Comparison of ENCODE assay signal across 8 cellular contexts in genomic region chr12:104669851-104670337, GRCh38.
DNase-seq lines count a peak whose midpoint lies in the region; ATAC-seq and TF ChIP-seq lines count a peak whose summit lies in the region.

No MANE protein-coding gene starts in this region.

- peaks cover 65 to 81% of the 10 kb centered on the region in 2 donors for H3K4me1 Mint-ChIP-seq in stimulated activated naive B cell treated with anti-CD40 and anti-IgM and Interleukin-4, amounts not matched to agents 10 μg/mL and 1 μg/mL and 100 μg/mL, for 72 hours

- peak overlapping the region; percentile 32 for H3K27ac ChIP-seq in epithelial cell of prostate

- intact Hi-C loops in lower leg skin (cut with DNase I; ENCODE audit: low total_unique reads) = no loop called here

- H3K27me3 Mint-ChIP-seq in stimulated activated naive B cell treated with anti-CD40 and anti-IgM and Interleukin-4, amounts not matched to agents 10 μg/mL and 1 μg/mL and 100 μg/mL, for 72 hours = no peaks in the 10 kb centered on the region

- peak overlapping the region in 1 of 2 donors; percentile 43 for H3K4me3 Mint-ChIP-seq in stimulated activated naive B cell treated with anti-CD40 and anti-IgM and Interleukin-4, amounts not matched to agents 10 μg/mL and 1 μg/mL and 100 μg/mL, for 72 hours

- peak; percentile 65 for ATAC-seq in HG02642 (IDR thresholded peaks at IDR 0.05; ENCODE audit: poor library complexity, unreplicated experiment)
- peak; percentile 74 to 82 for ATAC-seq in stimulated activated naive B cell treated with anti-CD40 and anti-IgM and Interleukin-4, amounts not matched to agents 10 μg/mL and 1 μg/mL and 100 μg/mL, for 72 hours (replicated peaks)

- no peaks in the 10 kb centered on the region for H3K9me3 Mint-ChIP-seq in stimulated activated naive B cell treated with anti-CD40 and anti-IgM and Interleukin-4, amounts not matched to agents 10 μg/mL and 1 μg/mL and 100 μg/mL, for 72 hours

- peaks cover 24 to 40% of the 10 kb centered on the region in 2 donors for H3K36me3 Mint-ChIP-seq in stimulated activated naive B cell treated with anti-CD40 and anti-IgM and Interleukin-4, amounts not matched to agents 10 μg/mL and 1 μg/mL and 100 μg/mL, for 72 hours

- TF ChIP-seq CTCF in GM13977 (IDR thresholded peaks at IDR 0.05; ENCODE audit: extremely low read depth, insufficient read depth, missing control alignments) = no peak
- TF ChIP-seq CTCF in lower leg skin (IDR thresholded peaks at IDR 0.05) = no peak

- 76 to 78% methylated on average over 6 of the region's 6 CpGs for WGBS in lower leg skin, 2 donors

- DNase-seq in GM13977 (ENCODE audit: low spot score) (peak; percentile 34), RPMI7951 (ENCODE audit: low read depth) (peak; percentile 30), epithelial cell of prostate (ENCODE audit: low read depth, low spot score) (no peak), lower leg skin (ENCODE audit: low spot score in 2 of 2) (no peak), HCEC 1CT (no peak)
- peak; percentile 55 for DNase-seq in stimulated activated naive B cell treated with anti-CD40 and anti-IgM and Interleukin-4, amounts not matched to agents 10 μg/mL and 1 μg/mL and 100 μg/mL, for 72 hours
- DNase-seq in stimulated activated CD4-positive, alpha-beta T cell treated with anti-CD3 and anti-CD28 coated beads, Interleukin-2, amount 100 ng/mL, for 24 hours = no peak

- H3K4me3 ChIP-seq in lower leg skin (ENCODE audit: low read depth, poor library complexity, severe bottlenecking) = no peak overlapping the region

- no peak for TF ChIP-seq POLR2A in lower leg skin (IDR thresholded peaks at IDR 0.05)

- peak overlapping the region; percentile 89 for H3K27ac Mint-ChIP-seq in stimulated activated naive B cell treated with anti-CD40 and anti-IgM and Interleukin-4, amounts not matched to agents 10 μg/mL and 1 μg/mL and 100 μg/mL, for 72 hours

- in situ Hi-C loops in GM13977 (cut with MboI; ENCODE audit: low pct_unique_long_range_greater_than_20kb, low sequenced_read_pairs, unreplicated experiment) = no loop called here

Comparison
In these comparisons a context has a peak if more than half of its experiments do, and no peak if none do; other contexts are left out.
1. DNase-seq: peak in GM13977 (single experiment), RPMI7951 (single experiment) and stimulated activated naive B cell treated with anti-CD40 and anti-IgM and Interleukin-4, amounts not matched to agents 10 μg/mL and 1 μg/mL and 100 μg/mL, for 72 hours (single experiment); none in epithelial cell of prostate (single experiment), stimulated activated CD4-positive, alpha-beta T cell treated with anti-CD3 and anti-CD28 coated beads, Interleukin-2, amount 100 ng/mL, for 24 hours (0 of 2), lower leg skin (0 of 2) and HCEC 1CT (single experiment).